ENCODE assay signal across 21 cellular contexts in the genomic region with DNA sequence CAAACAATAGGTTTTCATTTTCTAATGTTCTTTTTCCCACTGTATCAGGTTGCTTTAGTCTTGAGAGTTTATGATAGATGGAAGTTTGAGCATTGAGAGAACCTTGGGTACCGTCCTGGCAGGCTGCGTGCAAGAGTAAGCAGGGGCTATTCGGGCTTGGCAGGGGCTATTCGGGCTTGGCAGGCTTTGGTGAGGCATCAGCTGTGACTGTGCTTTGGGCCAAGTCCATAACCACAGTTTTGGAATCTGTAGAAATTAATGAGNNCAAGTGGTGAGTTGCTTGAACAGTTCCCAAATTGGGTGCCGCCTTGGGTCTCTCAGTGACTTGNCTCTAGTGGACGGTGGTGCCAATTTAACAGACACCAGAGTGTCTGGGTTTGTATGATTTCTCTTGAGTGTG.
DNase-seq lines count a peak whose midpoint lies in the region; ATAC-seq and TF ChIP-seq lines count a peak whose summit lies in the region.
"Had no signal": no experiment of that assay in that cellular context is flagged by ENCODE, and none has a peak within 500 bp of the region (broad histone marks: within the 10 kb centered on the region; RNA-seq: fewer than 3 reads in every experiment).

No MANE protein-coding gene starts in this region.

- no peaks in the 10 kb centered on the region for H3K36me3 Mint-ChIP-seq in activated T-helper 17 cell treated with anti-CD3 and anti-CD28 coated beads, Interleukin-2, amount 50 U/mL, for 72 hours (ENCODE audit: low read depth)
- H3K36me3 Mint-ChIP-seq: CD4-positive, CD25-positive, alpha-beta regulatory T cell; CD8-positive, alpha-beta memory T cell had no signal

- no peak for TF ChIP-seq CTCF in astrocyte of the cerebellum (IDR thresholded peaks at IDR 0.05; ENCODE audit: low read depth, low read length, missing control alignments)

- peak; percentile 31 for DNase-seq in MG63
- DNase-seq in astrocyte of the cerebellum (ENCODE audit: low read depth) = peak; percentile 3
- DNase-seq in kidney tubule cell (ENCODE audit: low spot score) = peak; percentile 4
- DNase-seq in NCI-H128 (lab: John Stamatoyannopoulos, UW; ENCODE audit: unreplicated experiment) = no peak
- DNase-seq in SHP77 treated with DMSO at 0.1 percent for 48 hours (lab: John Stamatoyannopoulos, UW) = no peak
- DNase-seq: ACHN; BE2C; CD4-positive, CD25-positive, alpha-beta regulatory T cell; CD8-positive, alpha-beta memory T cell; COR-L47; DMS 273 treated with DMSO at 0.1 percent for 48 hours; DMS53; DND-41; GDM1; GOT3; H7; HFFc6 had no signal

- peaks cover 13% of the 10 kb centered on the region for H3K9me3 Mint-ChIP-seq in activated T-helper 17 cell treated with anti-CD3 and anti-CD28 coated beads, Interleukin-2, amount 50 U/mL, for 72 hours

- H3K27me3 Mint-ChIP-seq in activated T-helper 17 cell treated with anti-CD3 and anti-CD28 coated beads, Interleukin-2, amount 50 U/mL, for 72 hours = no peaks in the 10 kb centered on the region
- H3K27me3 Mint-ChIP-seq: CD4-positive, CD25-positive, alpha-beta regulatory T cell; CD8-positive, alpha-beta memory T cell; IgD-negative memory B cell had no signal

- H3K36me3 ChIP-seq in MG63 = no peaks in the 10 kb centered on the region
- H3K36me3 ChIP-seq: BE2C had no signal

- no peak for ATAC-seq in activated T-helper 17 cell treated with anti-CD3 and anti-CD28 coated beads, Interleukin-2, amount 50 U/mL, for 72 hours (replicated peaks)
- ATAC-seq: HCT116, HepG2 had no signal

- H3K27me3 ChIP-seq in MG63 = no peaks in the 10 kb centered on the region
- H3K27me3 ChIP-seq: BE2C had no signal

- no peaks in the 10 kb centered on the region for H3K9me3 ChIP-seq in MG63
- H3K9me3 ChIP-seq: BE2C had no signal

- no peak overlapping the region for H3K4me3 Mint-ChIP-seq in activated T-helper 17 cell treated with anti-CD3 and anti-CD28 coated beads, Interleukin-2, amount 50 U/mL, for 72 hours
- H3K4me3 Mint-ChIP-seq: CD4-positive, CD25-positive, alpha-beta regulatory T cell; CD8-positive, alpha-beta memory T cell; HFFc6; IgD-negative memory B cell had no signal

- H3K4me3 ChIP-seq in MG63 = no peak overlapping the region
- no peak overlapping the region for H3K4me3 ChIP-seq in astrocyte of the cerebellum (ENCODE audit: low read depth, low read length)

- in situ Hi-C loops in astrocyte of the cerebellum (cut with HindIII; ENCODE audit: low sequenced_read_pairs) = no loop called here

- H3K4me1 Mint-ChIP-seq in activated T-helper 17 cell treated with anti-CD3 and anti-CD28 coated beads, Interleukin-2, amount 50 U/mL, for 72 hours = no peaks in the 10 kb centered on the region
- H3K4me1 Mint-ChIP-seq: CD4-positive, CD25-positive, alpha-beta regulatory T cell; CD8-positive, alpha-beta memory T cell; IgD-negative memory B cell had no signal

- H3K27ac Mint-ChIP-seq in activated T-helper 17 cell treated with anti-CD3 and anti-CD28 coated beads, Interleukin-2, amount 50 U/mL, for 72 hours = no peak overlapping the region
- H3K27ac Mint-ChIP-seq: CD4-positive, CD25-positive, alpha-beta regulatory T cell; CD8-positive, alpha-beta memory T cell; HFFc6; IgD-negative memory B cell had no signal

Comparison
In these comparisons a context has a peak if more than half of its experiments do, and no peak if none do; other contexts are left out.
1. DNase-seq: peak in MG63 (single experiment), astrocyte of the cerebellum (single experiment) and kidney tubule cell (single experiment); none in NCI-H128 (single experiment) and SHP77 treated with DMSO at 0.1 percent for 48 hours (single experiment).